ENCODE assay signal across 12 cellular contexts in the genomic region with DNA sequence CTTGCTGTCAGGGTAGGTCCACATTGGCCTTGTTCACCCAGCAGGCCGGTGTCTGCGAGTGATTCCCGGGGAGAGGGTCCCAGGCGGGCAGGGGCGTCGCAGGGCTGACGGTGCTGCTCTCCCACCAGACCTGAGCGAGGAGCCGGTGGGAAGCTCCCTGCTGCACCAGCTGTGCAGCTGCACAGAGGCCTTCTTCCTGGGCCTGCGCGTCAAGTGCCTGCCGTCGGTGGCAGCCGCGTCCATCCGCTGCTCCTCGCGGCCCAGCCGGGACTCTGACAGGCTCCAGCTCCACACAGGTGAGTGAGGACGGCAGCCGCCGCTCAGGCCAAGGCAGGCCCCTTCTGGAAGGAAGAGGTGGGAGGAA. TPM values are rescaled to one million over a fixed set of nuclear protein-coding genes. Genes with fewer than 3 reads are reported as not detected.
"Had no signal": no experiment of that assay in that cellular context is flagged by ENCODE, and none has a peak within 500 bp of the region (broad histone marks: within the 10 kb centered on the region; RNA-seq: fewer than 3 reads in every experiment).

No MANE protein-coding gene starts in this region.

- DNase-seq: activated CD4-positive, alpha-beta memory T cell treated with anti-CD3 and anti-CD28 coated beads for 36 hours; activated naive CD4-positive, alpha-beta T cell treated with anti-CD3 and anti-CD28 coated beads, Interleukin-2, amount 10 ng/mL, durations not matched to agents 7 days and 5 days; central memory CD4-positive, alpha-beta T cell; effector memory CD8-positive, alpha-beta T cell; kidney glomerular epithelial cell; retina; small intestine; T-helper 9 cell; transverse colon had no signal

- H3K27me3 Mint-ChIP-seq: activated CD4-positive, alpha-beta memory T cell treated with anti-CD3 and anti-CD28 coated beads for 36 hours had no signal

- H3K36me3 Mint-ChIP-seq: activated CD4-positive, alpha-beta memory T cell treated with anti-CD3 and anti-CD28 coated beads for 36 hours; activated naive CD4-positive, alpha-beta T cell treated with anti-CD3 and anti-CD28 coated beads, Interleukin-2, amount 10 ng/mL, durations not matched to agents 7 days and 5 days had no signal

- H3K4me3 ChIP-seq: hepatocyte, transverse colon had no signal

- H3K36me3 ChIP-seq: transverse colon had no signal

- H3K27me3 ChIP-seq: hepatocyte had no signal

- H3K27ac ChIP-seq: hepatocyte, parathyroid adenoma, transverse colon had no signal

- H3K9me3 ChIP-seq: transverse colon had no signal

- H3K4me1 ChIP-seq: parathyroid adenoma, transverse colon had no signal

- H3K9me3 Mint-ChIP-seq: activated CD4-positive, alpha-beta memory T cell treated with anti-CD3 and anti-CD28 coated beads for 36 hours; activated naive CD4-positive, alpha-beta T cell treated with anti-CD3 and anti-CD28 coated beads, Interleukin-2, amount 10 ng/mL, durations not matched to agents 7 days and 5 days; effector memory CD8-positive, alpha-beta T cell; neural crest cell had no signal

- H3K27ac Mint-ChIP-seq: activated CD4-positive, alpha-beta memory T cell treated with anti-CD3 and anti-CD28 coated beads for 36 hours; activated naive CD4-positive, alpha-beta T cell treated with anti-CD3 and anti-CD28 coated beads, Interleukin-2, amount 10 ng/mL, durations not matched to agents 7 days and 5 days had no signal

- ATAC-seq: effector memory CD8-positive, alpha-beta T cell had no signal

- H3K4me3 Mint-ChIP-seq: activated CD4-positive, alpha-beta memory T cell treated with anti-CD3 and anti-CD28 coated beads for 36 hours; activated naive CD4-positive, alpha-beta T cell treated with anti-CD3 and anti-CD28 coated beads, Interleukin-2, amount 10 ng/mL, durations not matched to agents 7 days and 5 days; effector memory CD8-positive, alpha-beta T cell; neural crest cell had no signal

RNA-seq across cellular contexts. Expression of gene AMZ1, which starts 14.6 kb away (rescaled TPM):
- total RNA-seq: hepatocyte, neural crest cell had no signal
